In the genomic region with DNA sequence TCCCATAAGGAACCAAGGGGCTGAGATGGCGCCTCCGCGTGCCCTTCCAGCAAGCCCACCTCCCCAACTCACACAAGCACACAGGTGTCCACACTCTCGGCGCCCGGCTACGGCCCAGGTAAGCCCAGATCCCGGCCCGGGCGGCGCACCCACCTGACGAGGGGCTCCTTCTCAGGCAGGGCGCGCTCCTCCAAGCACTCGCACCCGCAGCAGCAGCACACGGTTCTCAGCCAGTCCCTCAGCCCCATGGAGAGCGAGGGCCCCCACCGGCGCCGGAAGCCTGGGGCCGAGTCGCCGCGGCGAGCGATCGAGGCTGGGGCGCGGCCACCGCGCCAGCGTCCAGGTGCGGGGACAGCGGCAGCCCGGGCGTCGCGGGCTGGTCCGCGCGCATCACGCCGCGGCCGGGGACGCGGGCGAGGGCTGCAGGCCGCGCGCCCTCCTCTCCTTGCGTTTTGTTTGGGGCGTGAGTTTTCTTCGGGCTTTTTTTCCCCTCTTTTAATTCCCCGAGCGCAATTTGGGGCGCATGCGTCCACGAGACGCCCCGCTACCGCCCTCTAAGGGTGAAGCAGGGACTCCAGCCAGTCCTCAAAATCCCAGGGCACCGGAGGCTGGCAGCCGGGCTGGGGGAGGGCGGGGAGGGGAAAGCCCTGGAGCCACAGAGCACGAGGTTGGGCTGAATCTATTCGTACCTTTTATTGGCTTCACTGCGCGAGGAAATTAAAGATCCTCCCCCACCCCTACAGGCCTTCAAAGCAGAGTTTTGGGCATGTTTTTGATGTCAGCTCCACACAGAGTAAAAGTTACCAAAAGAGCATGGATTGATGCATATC, we compare ENCODE assay signal across 1 cellular context.
TF ChIP-seq lines count a peak whose summit lies in the region.

A gene with protein sequence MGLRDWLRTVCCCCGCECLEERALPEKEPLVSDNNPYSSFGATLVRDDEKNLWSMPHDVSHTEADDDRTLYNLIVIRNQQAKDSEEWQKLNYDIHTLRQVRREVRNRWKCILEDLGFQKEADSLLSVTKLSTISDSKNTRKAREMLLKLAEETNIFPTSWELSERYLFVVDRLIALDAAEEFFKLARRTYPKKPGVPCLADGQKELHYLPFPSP (minus strand): TSS at position 472 of the 830 bp plus-strand sequence. CDS start 224 bp downstream, at position 248.

TF ChIP-seq in HepG2, 621 proteins besides CTCF, POLR2A, EP300 and RAD21 (continued from another document):
- TF ChIP-seq, protein P1, sequence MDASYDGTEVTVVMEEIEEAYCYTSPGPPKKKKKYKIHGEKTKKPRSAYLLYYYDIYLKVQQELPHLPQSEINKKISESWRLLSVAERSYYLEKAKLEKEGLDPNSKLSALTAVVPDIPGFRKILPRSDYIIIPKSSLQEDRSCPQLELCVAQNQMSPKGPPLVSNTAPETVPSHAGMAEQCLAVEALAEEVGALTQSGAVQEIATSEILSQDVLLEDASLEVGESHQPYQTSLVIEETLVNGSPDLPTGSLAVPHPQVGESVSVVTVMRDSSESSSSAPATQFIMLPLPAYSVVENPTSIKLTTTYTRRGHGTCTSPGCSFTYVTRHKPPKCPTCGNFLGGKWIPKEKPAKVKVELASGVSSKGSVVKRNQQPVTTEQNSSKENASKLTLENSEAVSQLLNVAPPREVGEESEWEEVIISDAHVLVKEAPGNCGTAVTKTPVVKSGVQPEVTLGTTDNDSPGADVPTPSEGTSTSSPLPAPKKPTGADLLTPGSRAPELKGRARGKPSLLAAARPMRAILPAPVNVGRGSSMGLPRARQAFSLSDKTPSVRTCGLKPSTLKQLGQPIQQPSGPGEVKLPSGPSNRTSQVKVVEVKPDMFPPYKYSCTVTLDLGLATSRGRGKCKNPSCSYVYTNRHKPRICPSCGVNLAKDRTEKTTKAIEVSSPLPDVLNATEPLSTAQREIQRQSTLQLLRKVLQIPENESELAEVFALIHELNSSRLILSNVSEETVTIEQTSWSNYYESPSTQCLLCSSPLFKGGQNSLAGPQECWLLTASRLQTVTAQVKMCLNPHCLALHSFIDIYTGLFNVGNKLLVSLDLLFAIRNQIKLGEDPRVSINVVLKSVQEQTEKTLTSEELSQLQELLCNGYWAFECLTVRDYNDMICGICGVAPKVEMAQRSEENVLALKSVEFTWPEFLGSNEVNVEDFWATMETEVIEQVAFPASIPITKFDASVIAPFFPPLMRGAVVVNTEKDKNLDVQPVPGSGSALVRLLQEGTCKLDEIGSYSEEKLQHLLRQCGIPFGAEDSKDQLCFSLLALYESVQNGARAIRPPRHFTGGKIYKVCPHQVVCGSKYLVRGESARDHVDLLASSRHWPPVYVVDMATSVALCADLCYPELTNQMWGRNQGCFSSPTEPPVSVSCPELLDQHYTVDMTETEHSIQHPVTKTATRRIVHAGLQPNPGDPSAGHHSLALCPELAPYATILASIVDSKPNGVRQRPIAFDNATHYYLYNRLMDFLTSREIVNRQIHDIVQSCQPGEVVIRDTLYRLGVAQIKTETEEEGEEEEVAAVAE (CRISPR knock-in tag; IDR thresholded peaks at IDR 0.05; ENCODE audit: borderline replicate concordance), result no peak
- no peak for TF ChIP-seq ZNF44 (CRISPR knock-in tag; IDR thresholded peaks at IDR 0.05)
- TF ChIP-seq, protein P2, sequence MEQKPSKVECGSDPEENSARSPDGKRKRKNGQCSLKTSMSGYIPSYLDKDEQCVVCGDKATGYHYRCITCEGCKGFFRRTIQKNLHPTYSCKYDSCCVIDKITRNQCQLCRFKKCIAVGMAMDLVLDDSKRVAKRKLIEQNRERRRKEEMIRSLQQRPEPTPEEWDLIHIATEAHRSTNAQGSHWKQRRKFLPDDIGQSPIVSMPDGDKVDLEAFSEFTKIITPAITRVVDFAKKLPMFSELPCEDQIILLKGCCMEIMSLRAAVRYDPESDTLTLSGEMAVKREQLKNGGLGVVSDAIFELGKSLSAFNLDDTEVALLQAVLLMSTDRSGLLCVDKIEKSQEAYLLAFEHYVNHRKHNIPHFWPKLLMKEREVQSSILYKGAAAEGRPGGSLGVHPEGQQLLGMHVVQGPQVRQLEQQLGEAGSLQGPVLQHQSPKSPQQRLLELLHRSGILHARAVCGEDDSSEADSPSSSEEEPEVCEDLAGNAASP (CRISPR knock-in tag; IDR thresholded peaks at IDR 0.05; ENCODE audit: borderline replicate concordance), result no peak
- TF ChIP-seq, protein P3, sequence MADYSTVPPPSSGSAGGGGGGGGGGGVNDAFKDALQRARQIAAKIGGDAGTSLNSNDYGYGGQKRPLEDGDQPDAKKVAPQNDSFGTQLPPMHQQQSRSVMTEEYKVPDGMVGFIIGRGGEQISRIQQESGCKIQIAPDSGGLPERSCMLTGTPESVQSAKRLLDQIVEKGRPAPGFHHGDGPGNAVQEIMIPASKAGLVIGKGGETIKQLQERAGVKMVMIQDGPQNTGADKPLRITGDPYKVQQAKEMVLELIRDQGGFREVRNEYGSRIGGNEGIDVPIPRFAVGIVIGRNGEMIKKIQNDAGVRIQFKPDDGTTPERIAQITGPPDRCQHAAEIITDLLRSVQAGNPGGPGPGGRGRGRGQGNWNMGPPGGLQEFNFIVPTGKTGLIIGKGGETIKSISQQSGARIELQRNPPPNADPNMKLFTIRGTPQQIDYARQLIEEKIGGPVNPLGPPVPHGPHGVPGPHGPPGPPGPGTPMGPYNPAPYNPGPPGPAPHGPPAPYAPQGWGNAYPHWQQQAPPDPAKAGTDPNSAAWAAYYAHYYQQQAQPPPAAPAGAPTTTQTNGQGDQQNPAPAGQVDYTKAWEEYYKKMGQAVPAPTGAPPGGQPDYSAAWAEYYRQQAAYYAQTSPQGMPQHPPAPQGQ (CRISPR knock-in tag; IDR thresholded peaks at IDR 0.05; ENCODE audit: borderline replicate concordance), result peak; percentile 63; the same call in 1 of the 2 replicates
- TF ChIP-seq MZF1 (CRISPR knock-in tag; IDR thresholded peaks at IDR 0.05; ENCODE audit: borderline replicate concordance), result no peak
- TF ChIP-seq SYNCRIP (IDR thresholded peaks at IDR 0.05; ENCODE audit: insufficient read depth, low read depth, low read length), result no peak
- no peak for TF ChIP-seq ZNF557 (CRISPR knock-in tag; IDR thresholded peaks at IDR 0.05)
- TF ChIP-seq ZNF558 (CRISPR knock-in tag; IDR thresholded peaks at IDR 0.05; ENCODE audit: borderline replicate concordance), result no peak
- peak; percentile 61 for TF ChIP-seq PHF8 (CRISPR knock-in tag; IDR thresholded peaks at IDR 0.05)
